In the genomic region with DNA sequence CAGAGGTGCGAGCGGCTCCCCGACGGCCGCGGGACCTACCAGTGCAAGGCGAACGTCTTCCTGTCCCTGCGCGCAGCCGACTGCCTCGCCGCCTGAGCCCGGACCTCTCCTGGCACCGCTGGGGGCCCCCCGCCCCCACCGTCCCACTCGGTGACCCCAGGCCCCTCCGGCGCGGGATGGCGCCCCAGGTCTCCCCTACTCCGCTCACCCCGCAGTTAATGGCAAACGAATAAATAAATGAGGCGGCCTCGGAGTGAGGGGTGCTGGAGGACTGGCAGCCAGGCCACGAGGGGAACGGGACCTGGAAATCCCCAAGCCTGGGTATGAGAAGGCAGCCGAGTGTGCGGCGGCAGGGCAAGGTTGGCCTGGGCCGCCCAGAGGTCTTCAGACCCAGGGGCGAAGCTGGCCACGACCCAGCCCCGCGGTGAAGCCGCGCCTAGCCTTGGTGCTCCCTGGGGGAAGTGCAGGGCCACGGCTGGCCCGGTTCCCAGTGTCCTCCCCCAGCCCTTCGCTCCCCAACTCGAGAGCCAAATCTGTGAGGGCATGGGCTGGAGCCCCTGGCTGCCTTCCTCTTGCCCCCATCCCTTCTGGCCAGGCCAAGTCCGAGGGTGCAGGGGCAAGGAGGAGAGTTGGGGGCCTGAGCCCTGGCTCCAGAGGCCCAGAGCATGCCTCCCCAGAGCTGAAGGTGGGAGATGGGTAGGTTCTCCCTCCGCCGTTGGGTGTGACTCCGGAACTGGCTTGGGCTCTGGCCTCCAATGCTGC, we compare ENCODE assay signal across 11 cellular contexts. TPM values are rescaled to one million over a fixed set of nuclear protein-coding genes. Genes with fewer than 3 reads are reported as not detected.
DNase-seq lines count a peak whose midpoint lies in the region; ATAC-seq, FAIRE-seq and TF ChIP-seq lines count a peak whose summit lies in the region.
"Had no signal": no experiment of that assay in that cellular context is flagged by ENCODE, and none has a peak within 500 bp of the region (broad histone marks: within the 10 kb centered on the region; RNA-seq: fewer than 3 reads in every experiment).

No MANE protein-coding gene starts in this region.

- no peak overlapping the region for H3K9ac ChIP-seq in SK-N-SH
- H3K9ac ChIP-seq in colonic mucosa (ENCODE audit: low read depth in 2 of 2, low read length in 2 of 2) = no peak overlapping the region
- H3K9ac ChIP-seq in HepG2 (ENCODE audit: insufficient read depth, low read depth, low read length) = peak overlapping the region; percentile 38

- no peak for FAIRE-seq in HepG2 (lab: Jason Lieb, UNC)
- FAIRE-seq: A204.1 had no signal

- no peak for TF ChIP-seq EP300 in SK-N-SH (IDR thresholded peaks at IDR 0.05; ENCODE audit: borderline replicate concordance in 1 of 2, low read depth in 1 of 2, low read length in 1 of 2)
- no peak for TF ChIP-seq EP300 in HepG2 (IDR thresholded peaks at IDR 0.05; ENCODE audit: low read depth in 2 of 2, low read length in 2 of 2)
- TF ChIP-seq EP300 in HepG2 (CRISPR knock-in tag; IDR thresholded peaks at IDR 0.05; ENCODE audit: borderline replicate concordance) = 0 out of 2 replicates have a peak, but pooled peaks have one; percentile 29

- peaks cover 8% of the 10 kb centered on the region; the same call in 1 of the 2 replicates for H4K20me1 ChIP-seq in SK-N-SH (ENCODE audit: insufficient read depth)
- peaks cover 8% of the 10 kb centered on the region; the same call in 1 of the 2 replicates for H4K20me1 ChIP-seq in HepG2 (ENCODE audit: insufficient read depth, low read length)

- H3K79me2 ChIP-seq in SK-N-SH (ENCODE audit: insufficient read depth) = no peaks in the 10 kb centered on the region
- peaks cover 3% of the 10 kb centered on the region for H3K79me2 ChIP-seq in HepG2 (ENCODE audit: insufficient read depth, low read length)

- 0 out of 2 replicates have a peak overlapping the region, but pooled peaks have one; percentile 57 for H3K4me2 ChIP-seq in SK-N-SH
- peak overlapping the region; percentile 68 for H3K4me2 ChIP-seq in HepG2 (ENCODE audit: low read depth, low read length)

- H3K4me3 ChIP-seq in SK-N-SH (ENCODE audit: low read depth in 2 of 2, low read length in 1 of 2) = no peak overlapping the region
- peak overlapping the region; percentile 28 for H3K4me3 ChIP-seq in colonic mucosa
- peak overlapping the region in 2 of 3 experiments; percentile 19 to 65; a peak in 3 of 6 replicates for H3K4me3 ChIP-seq in HepG2 (replicated peaks in 1 of 3; ENCODE audit: insufficient read depth in 1 of 3, low read depth in 2 of 3, low read length in 3 of 3)
- H3K4me3 ChIP-seq in tibial artery = peak overlapping the region; percentile 35 to 54
- H3K4me3 ChIP-seq in ascending aorta = peak overlapping the region in 1 of 2 donors; percentile 65

- no peaks in the 10 kb centered on the region for H3K9me3 ChIP-seq in SK-N-SH
- no peaks in the 10 kb centered on the region for H3K9me3 ChIP-seq in colonic mucosa
- H3K9me3 ChIP-seq in HepG2 (ENCODE audit: low read length) = no peaks in the 10 kb centered on the region
- no peaks in the 10 kb centered on the region for H3K9me3 ChIP-seq in tibial artery
- H3K9me3 ChIP-seq in ascending aorta = no peaks in the 10 kb centered on the region

- ATAC-seq in SK-N-SH treated with all-trans-retinoic acid at 6 μM for 48 hours (no peak), HepG2 (peak; percentile 7)

- in situ Hi-C loops in HepG2 (cut with HindIII; ENCODE audit: extremely low pct_ligation_motif_present, low pct_unique_long_range_greater_than_20kb) = no loop called here

- TF ChIP-seq CTCF in SK-N-SH (IDR thresholded peaks at IDR 0.05) (no peak), colonic mucosa (IDR thresholded peaks at IDR 0.05) (no peak), HepG2 (CRISPR knock-in tag; IDR thresholded peaks at IDR 0.05) (no peak), tibial artery (IDR thresholded peaks at IDR 0.05) (no peak), endothelial cell (IDR thresholded peaks at IDR 0.05; ENCODE audit: unreplicated experiment) (no peak), ascending aorta (IDR thresholded peaks at IDR 0.05) (no peak)

- no peak overlapping the region for H3K4me3 Mint-ChIP-seq in endothelial cell (ENCODE audit: unreplicated experiment)

- H3K27me3 ChIP-seq in SK-N-SH (ENCODE audit: insufficient read depth) (no peaks in the 10 kb centered on the region), colonic mucosa (peaks cover 4% of the 10 kb centered on the region), HepG2 (ENCODE audit: control insufficient read depth in 1 of 2, insufficient read depth in 2 of 2, low read length in 2 of 2) (no peaks in the 10 kb centered on the region), tibial artery (no peaks in the 10 kb centered on the region), ascending aorta (no peaks in the 10 kb centered on the region)

- WGBS in SK-N-SH (ENCODE audit: low lambda C conversion rate) = 86% methylated on average over 36 of the region's 47 CpGs
- WGBS in HepG2 (ENCODE audit: low lambda C conversion rate) = 41% methylated on average over 37 of the region's 47 CpGs

- TF ChIP-seq RAD21 in SK-N-SH (IDR thresholded peaks at IDR 0.05; ENCODE audit: low read length) (no peak), HepG2 (CRISPR knock-in tag; IDR thresholded peaks at IDR 0.05) (no peak; the same call in 1 of the 2 replicates)

- no peak overlapping the region for H3K27ac Mint-ChIP-seq in endothelial cell (ENCODE audit: unreplicated experiment)
- H3K27ac Mint-ChIP-seq: activated naive CD4-positive, alpha-beta T cell treated with anti-CD3 and anti-CD28 coated beads, Interleukin-2, amount 50 U/mL, for 72 hours; nephron had no signal

- H3K4me1 ChIP-seq in SK-N-SH (ENCODE audit: control insufficient read depth in 1 of 2, insufficient read depth in 2 of 2, low read depth in 1 of 2, low read length in 1 of 2) (peaks cover 3 to 10% of the 10 kb centered on the region in 2 experiments; a peak in 1 of 4 replicates), colonic mucosa (no peaks in the 10 kb centered on the region), HepG2 (ENCODE audit: insufficient read depth, low read length) (peaks cover 22% of the 10 kb centered on the region), tibial artery (peaks cover 0 to 22% (median 15%) of the 10 kb centered on the region in 4 donors), ascending aorta (peaks cover 5 to 10% of the 10 kb centered on the region in 2 donors)

- intact Hi-C loops in colonic mucosa (cut with DNase I) = no loop called here
- intact Hi-C loops in HepG2 (cut with micrococcal nuclease; ENCODE audit: unreplicated experiment) = no loop called here
- intact Hi-C loops in tibial artery (cut with DNase I; ENCODE audit: low total_unique reads) = no loop called here
- intact Hi-C loops in ascending aorta (cut with DNase I) = no loop called here

- POLR2A ChIA-PET in SK-N-SH (lab: Yijun Ruan, JAX) = interaction anchor here (1.2 kb wide), 1 partner anchor 23 kb away, joined by 4 read pairs; no protein-coding TSS in a partner anchor
- POLR2A ChIA-PET in HepG2 (lab: Yijun Ruan, JAX) = interaction anchor here (0.6 to 2.9 kb wide), 5 partner anchors 10 to 135 kb away, joined by 3 to 10 read pairs (median 4); partner anchors contain the start of genes ALYREF, ANAPC11, DCXR and MAFG

- H3K9me3 Mint-ChIP-seq in endothelial cell (ENCODE audit: unreplicated experiment) = no peaks in the 10 kb centered on the region
- H3K9me3 Mint-ChIP-seq: activated naive CD4-positive, alpha-beta T cell treated with anti-CD3 and anti-CD28 coated beads, Interleukin-2, amount 50 U/mL, for 72 hours; nephron had no signal

- no TSS peak for BruUV-seq in HepG2 (replicated peaks; lab: Mats Ljungman, UMichigan)

- H3K36me3 ChIP-seq in SK-N-SH (replicated peaks in 1 of 2; ENCODE audit: control insufficient read depth in 1 of 2, insufficient read depth in 2 of 2, low read length in 1 of 2) (peaks cover 9 to 62% of the 10 kb centered on the region in 2 experiments), colonic mucosa (no peaks in the 10 kb centered on the region), HepG2 (replicated peaks in 1 of 2; ENCODE audit: control insufficient read depth in 1 of 2, insufficient read depth in 2 of 2, low read length in 2 of 2) (peaks cover 41 to 63% of the 10 kb centered on the region in 2 experiments), tibial artery (peaks cover 12 to 75% (median 38%) of the 10 kb centered on the region in 3 donors), ascending aorta (peaks cover 18 to 46% of the 10 kb centered on the region in 2 donors)

- peaks cover 14% of the 10 kb centered on the region for H3K27me3 Mint-ChIP-seq in endothelial cell (ENCODE audit: unreplicated experiment)

- peak; percentile 51 for DNase-seq in SK-N-SH
- DNase-seq in colonic mucosa = no peak
- DNase-seq in HepG2 (ENCODE audit: low spot score) = no peak
- peak in 1 of 2 donors; percentile 63 for DNase-seq in tibial artery
- DNase-seq in endothelial cell (ENCODE audit: low spot score) = no peak
- DNase-seq in cerebellum (ENCODE audit: low spot score) = no peak
- DNase-seq in ascending aorta (ENCODE audit: low spot score in 2 of 2) = no peak

- H2AFZ ChIP-seq in SK-N-SH (ENCODE audit: low read depth) (no peak overlapping the region), HepG2 (ENCODE audit: low read length) (no peak overlapping the region)

- no peaks in the 10 kb centered on the region for H3K9me2 ChIP-seq in SK-N-SH

- CTCF ChIA-PET in SK-N-SH (lab: Yijun Ruan, JAX) = interaction anchor here (0.6 to 2.3 kb wide), 4 partner anchors 10 to 57 kb away, joined by 3 to 9 read pairs (median 6); partner anchors contain the start of gene SIRT7
- CTCF ChIA-PET in HepG2 (lab: Yijun Ruan, JAX; ENCODE audit: low intra/inter-chr PET ratio, low total read pairs) = no interaction called here

- peaks cover 15% of the 10 kb centered on the region for H3K36me3 Mint-ChIP-seq in endothelial cell (ENCODE audit: low read depth, unreplicated experiment)

- peaks cover 23% of the 10 kb centered on the region for H3F3A ChIP-seq in SK-N-SH (replicated peaks; ENCODE audit: insufficient read depth)

- TF ChIP-seq POLR2A in HepG2 (IDR thresholded peaks at IDR 0.05; ENCODE audit: insufficient read depth in 1 of 2, low read depth in 2 of 2, low read length in 2 of 2) = no peak; a peak in 1 of 4 replicates

- H3K27ac ChIP-seq in SK-N-SH (ENCODE audit: low read depth in 2 of 2, low read length in 1 of 2) (no peak overlapping the region), colonic mucosa (no peak overlapping the region), HepG2 (ENCODE audit: extremely low read length, insufficient read depth, low read length) (peak overlapping the region; percentile 28), tibial artery (peak overlapping the region; percentile 33 to 61), ascending aorta (peak overlapping the region in 1 of 2 donors; percentile 14)

- H3K4me1 Mint-ChIP-seq in endothelial cell (ENCODE audit: unreplicated experiment) = no peaks in the 10 kb centered on the region
- H3K4me1 Mint-ChIP-seq: nephron had no signal

RNA-seq across cellular contexts. Expression of gene NPB, which starts 0.8 kb away (rescaled TPM):
- polyA plus RNA-seq in SK-N-SH (2012; rRNA removed) (0.91 and 2.4 TPM in 2 replicates), HepG2 (2011; rRNA removed) (0.11 and 0.22 TPM in 2 replicates)
- 1.0 and 1.9 TPM in 2 replicates for polyA plus RNA-seq in SK-N-SH (2012; cell fraction: cytosol; rRNA removed)
- 0.89 and 2.1 TPM in 2 replicates for polyA plus RNA-seq in SK-N-SH (2012; cell fraction: nucleus; rRNA removed)
- total RNA-seq in colonic mucosa (under 1 TPM in 1 of 2 donors, not detected in 1; 0.22 TPM), HepG2 (2016; rRNA removed; fragmentation: Illumina TruSeq; extraction: Trizol) (0.56 and 0.93 TPM in 2 replicates), endothelial cell (ENCODE audit: unreplicated experiment) (0.56 TPM), cerebellum (2.8 TPM), ascending aorta (1.5 TPM)
- total RNA-seq in HepG2 (2016; cell fraction: cytosol; rRNA removed; fragmentation: Illumina TruSeq; extraction: Trizol; ENCODE audit: low read depth) = 0.97 and 1.1 TPM in 2 replicates
- 0.34 and 0.69 TPM in 2 replicates for total RNA-seq in HepG2 (2016; cell fraction: insoluble cytoplasmic fraction; rRNA removed; fragmentation: Illumina TruSeq; extraction: Trizol)
- total RNA-seq in HepG2 (2016; cell fraction: membrane; rRNA removed; fragmentation: Illumina TruSeq; extraction: Trizol) = 0.59 and 0.69 TPM in 2 replicates
- total RNA-seq in HepG2 (2016; cell fraction: nucleus; rRNA removed; fragmentation: Illumina TruSeq; extraction: Trizol) = 0.31 and 0.44 TPM in 2 replicates
- polyA plus RNA-seq in HepG2 (2011; cell fraction: cytosol; rRNA removed) = 0.59 and 0.70 TPM in 2 replicates
- 0.52 and 0.66 TPM in 2 replicates for polyA plus RNA-seq in HepG2 (2011; cell fraction: nucleus; rRNA removed)
- 1.6 TPM in 1 of 2 replicates, not detected in the other for polyA plus RNA-seq in HepG2 (2012)
- polyA plus RNA-seq in HepG2 (2016; cell fraction: cytosol; fragmentation: Illumina TruSeq; extraction: Trizol; ENCODE audit: low read depth) = 1.2 and 1.7 TPM in 2 replicates
- polyA plus RNA-seq in HepG2 (2016; cell fraction: insoluble cytoplasmic fraction; fragmentation: Illumina TruSeq; extraction: Trizol; ENCODE audit: low read depth) = 0.17 and 0.43 TPM in 2 replicates
- 0.80 and 0.88 TPM in 2 replicates for polyA plus RNA-seq in HepG2 (2016; cell fraction: membrane; fragmentation: Illumina TruSeq; extraction: Trizol; ENCODE audit: low read depth)
- polyA plus RNA-seq in HepG2 (2016; cell fraction: nucleus; fragmentation: Illumina TruSeq; extraction: Trizol; ENCODE audit: insufficient read depth, low read depth) = 1.3 TPM in 1 of 2 replicates, not detected in the other
- polyA minus RNA-seq in HepG2 (2011; rRNA and poly(A)+ RNA removed; ENCODE audit: low replicate concordance) = 0.80 and 1.6 TPM in 2 replicates
- 0.53 TPM in 1 of 2 replicates, not detected in the other for polyA minus RNA-seq in HepG2 (2011; cell fraction: cytosol; rRNA and poly(A)+ RNA removed)
- 0.26 and 0.75 TPM in 2 replicates for polyA minus RNA-seq in HepG2 (2011; cell fraction: nucleus; rRNA and poly(A)+ RNA removed)

RNA-seq across cellular contexts. Expression of gene PCYT2, which starts 8.4 kb away (rescaled TPM):
- 46.2 and 54.1 TPM in 2 replicates for polyA plus RNA-seq in SK-N-SH (2012; rRNA removed)
- polyA plus RNA-seq in SK-N-SH (2012; cell fraction: cytosol; rRNA removed) = 23.8 and 36.1 TPM in 2 replicates
- 97.5 and 110 TPM in 2 replicates for polyA plus RNA-seq in SK-N-SH (2012; cell fraction: nucleus; rRNA removed)
- total RNA-seq in colonic mucosa = 10 to 100 TPM; 47.5 to 71.6 TPM
- 240 and 297 TPM in 2 replicates for total RNA-seq in HepG2 (2016; rRNA removed; fragmentation: Illumina TruSeq; extraction: Trizol)
- 152 and 156 TPM in 2 replicates for total RNA-seq in HepG2 (2016; cell fraction: cytosol; rRNA removed; fragmentation: Illumina TruSeq; extraction: Trizol; ENCODE audit: low read depth)
- total RNA-seq in HepG2 (2016; cell fraction: insoluble cytoplasmic fraction; rRNA removed; fragmentation: Illumina TruSeq; extraction: Trizol) = 223 and 298 TPM in 2 replicates
- 178 and 208 TPM in 2 replicates for total RNA-seq in HepG2 (2016; cell fraction: membrane; rRNA removed; fragmentation: Illumina TruSeq; extraction: Trizol)
- 220 and 223 TPM in 2 replicates for total RNA-seq in HepG2 (2016; cell fraction: nucleus; rRNA removed; fragmentation: Illumina TruSeq; extraction: Trizol)
- 147 and 222 TPM in 2 replicates for polyA plus RNA-seq in HepG2 (2011; rRNA removed)
- polyA plus RNA-seq in HepG2 (2011; cell fraction: cytosol; rRNA removed) = 94.7 and 118 TPM in 2 replicates
- 1,015 and 1,225 TPM in 2 replicates for polyA plus RNA-seq in HepG2 (2011; cell fraction: nucleus; rRNA removed)
- polyA plus RNA-seq in HepG2 (2012) = 124 and 128 TPM in 2 replicates
- polyA plus RNA-seq in HepG2 (2016; cell fraction: cytosol; fragmentation: Illumina TruSeq; extraction: Trizol; ENCODE audit: low read depth) = 113 and 134 TPM in 2 replicates
- 235 and 242 TPM in 2 replicates for polyA plus RNA-seq in HepG2 (2016; cell fraction: insoluble cytoplasmic fraction; fragmentation: Illumina TruSeq; extraction: Trizol; ENCODE audit: low read depth)
- polyA plus RNA-seq in HepG2 (2016; cell fraction: membrane; fragmentation: Illumina TruSeq; extraction: Trizol; ENCODE audit: low read depth) = 149 and 175 TPM in 2 replicates
- 499 and 551 TPM in 2 replicates for polyA plus RNA-seq in HepG2 (2016; cell fraction: nucleus; fragmentation: Illumina TruSeq; extraction: Trizol; ENCODE audit: insufficient read depth, low read depth)
- polyA minus RNA-seq in HepG2 (2011; rRNA and poly(A)+ RNA removed; ENCODE audit: low replicate concordance) = 38.6 and 144 TPM in 2 replicates
- polyA minus RNA-seq in HepG2 (2011; cell fraction: cytosol; rRNA and poly(A)+ RNA removed) = 47.2 and 54.9 TPM in 2 replicates
- polyA minus RNA-seq in HepG2 (2011; cell fraction: nucleus; rRNA and poly(A)+ RNA removed) = 202 and 210 TPM in 2 replicates
- total RNA-seq in endothelial cell (ENCODE audit: unreplicated experiment) = 26.8 TPM
- total RNA-seq in cerebellum = 14.1 TPM
- 81.1 TPM for total RNA-seq in ascending aorta

RNA-seq across cellular contexts. Expression of gene ANAPC11, which starts 11.3 kb away (rescaled TPM):
- polyA plus RNA-seq in SK-N-SH (2012; rRNA removed) (1,022 and 1,275 TPM in 2 replicates), HepG2 (2011; rRNA removed) (235 and 250 TPM in 2 replicates)
- 764 and 988 TPM in 2 replicates for polyA plus RNA-seq in SK-N-SH (2012; cell fraction: cytosol; rRNA removed)
- polyA plus RNA-seq in SK-N-SH (2012; cell fraction: nucleus; rRNA removed) = 313 and 563 TPM in 2 replicates
- total RNA-seq in colonic mucosa (100 to 1,000 TPM; 106 to 174 TPM), HepG2 (2016; rRNA removed; fragmentation: Illumina TruSeq; extraction: Trizol) (114 and 127 TPM in 2 replicates), endothelial cell (ENCODE audit: unreplicated experiment) (121 TPM), cerebellum (41.7 TPM), ascending aorta (108 TPM)
- 131 and 197 TPM in 2 replicates for total RNA-seq in HepG2 (2016; cell fraction: cytosol; rRNA removed; fragmentation: Illumina TruSeq; extraction: Trizol; ENCODE audit: low read depth)
- 108 and 128 TPM in 2 replicates for total RNA-seq in HepG2 (2016; cell fraction: insoluble cytoplasmic fraction; rRNA removed; fragmentation: Illumina TruSeq; extraction: Trizol)
- total RNA-seq in HepG2 (2016; cell fraction: membrane; rRNA removed; fragmentation: Illumina TruSeq; extraction: Trizol) = 131 and 179 TPM in 2 replicates
- total RNA-seq in HepG2 (2016; cell fraction: nucleus; rRNA removed; fragmentation: Illumina TruSeq; extraction: Trizol) = 50.9 and 64.4 TPM in 2 replicates
- polyA plus RNA-seq in HepG2 (2011; cell fraction: cytosol; rRNA removed) = 444 and 596 TPM in 2 replicates
- polyA plus RNA-seq in HepG2 (2011; cell fraction: nucleus; rRNA removed) = 192 and 202 TPM in 2 replicates
- 95.6 and 161 TPM in 2 replicates for polyA plus RNA-seq in HepG2 (2012)
- polyA plus RNA-seq in HepG2 (2016; cell fraction: cytosol; fragmentation: Illumina TruSeq; extraction: Trizol; ENCODE audit: low read depth) = 209 and 306 TPM in 2 replicates
- 119 and 120 TPM in 2 replicates for polyA plus RNA-seq in HepG2 (2016; cell fraction: insoluble cytoplasmic fraction; fragmentation: Illumina TruSeq; extraction: Trizol; ENCODE audit: low read depth)
- 162 and 209 TPM in 2 replicates for polyA plus RNA-seq in HepG2 (2016; cell fraction: membrane; fragmentation: Illumina TruSeq; extraction: Trizol; ENCODE audit: low read depth)
- polyA plus RNA-seq in HepG2 (2016; cell fraction: nucleus; fragmentation: Illumina TruSeq; extraction: Trizol; ENCODE audit: insufficient read depth, low read depth) = 107 and 109 TPM in 2 replicates
- 68.6 and 147 TPM in 2 replicates for polyA minus RNA-seq in HepG2 (2011; rRNA and poly(A)+ RNA removed; ENCODE audit: low replicate concordance)
- polyA minus RNA-seq in HepG2 (2011; cell fraction: cytosol; rRNA and poly(A)+ RNA removed) = 32.2 and 42.7 TPM in 2 replicates
- 23.0 and 25.9 TPM in 2 replicates for polyA minus RNA-seq in HepG2 (2011; cell fraction: nucleus; rRNA and poly(A)+ RNA removed)

RNA-seq across cellular contexts. Expression of gene ALYREF, which starts 11.4 kb away (rescaled TPM):
- polyA plus RNA-seq in SK-N-SH (2012; rRNA removed) (176 and 269 TPM in 2 replicates), HepG2 (2011; rRNA removed) (58.4 and 59.8 TPM in 2 replicates)
- 159 and 175 TPM in 2 replicates for polyA plus RNA-seq in SK-N-SH (2012; cell fraction: cytosol; rRNA removed)
- polyA plus RNA-seq in SK-N-SH (2012; cell fraction: nucleus; rRNA removed) = 164 and 238 TPM in 2 replicates
- total RNA-seq in colonic mucosa (100 to 1,000 TPM in 1 of 2 donors, 10 to 100 TPM in 1; 66.6 to 191 TPM), HepG2 (2016; rRNA removed; fragmentation: Illumina TruSeq; extraction: Trizol) (264 and 269 TPM in 2 replicates), endothelial cell (ENCODE audit: unreplicated experiment) (127 TPM), cerebellum (39.7 TPM), ascending aorta (31.8 TPM)
- total RNA-seq in HepG2 (2016; cell fraction: cytosol; rRNA removed; fragmentation: Illumina TruSeq; extraction: Trizol; ENCODE audit: low read depth) = 86.2 and 89.3 TPM in 2 replicates
- 272 and 275 TPM in 2 replicates for total RNA-seq in HepG2 (2016; cell fraction: insoluble cytoplasmic fraction; rRNA removed; fragmentation: Illumina TruSeq; extraction: Trizol)
- 108 and 110 TPM in 2 replicates for total RNA-seq in HepG2 (2016; cell fraction: membrane; rRNA removed; fragmentation: Illumina TruSeq; extraction: Trizol)
- total RNA-seq in HepG2 (2016; cell fraction: nucleus; rRNA removed; fragmentation: Illumina TruSeq; extraction: Trizol) = 101 and 105 TPM in 2 replicates
- polyA plus RNA-seq in HepG2 (2011; cell fraction: cytosol; rRNA removed) = 45.3 and 72.1 TPM in 2 replicates
- 54.3 and 67.4 TPM in 2 replicates for polyA plus RNA-seq in HepG2 (2011; cell fraction: nucleus; rRNA removed)
- 42.1 and 68.4 TPM in 2 replicates for polyA plus RNA-seq in HepG2 (2012)
- 78.5 and 81.9 TPM in 2 replicates for polyA plus RNA-seq in HepG2 (2016; cell fraction: cytosol; fragmentation: Illumina TruSeq; extraction: Trizol; ENCODE audit: low read depth)
- 267 TPM in 2 replicates for polyA plus RNA-seq in HepG2 (2016; cell fraction: insoluble cytoplasmic fraction; fragmentation: Illumina TruSeq; extraction: Trizol; ENCODE audit: low read depth)
- polyA plus RNA-seq in HepG2 (2016; cell fraction: membrane; fragmentation: Illumina TruSeq; extraction: Trizol; ENCODE audit: low read depth) = 83.5 and 93.6 TPM in 2 replicates
- 158 and 162 TPM in 2 replicates for polyA plus RNA-seq in HepG2 (2016; cell fraction: nucleus; fragmentation: Illumina TruSeq; extraction: Trizol; ENCODE audit: insufficient read depth, low read depth)
- polyA minus RNA-seq in HepG2 (2011; rRNA and poly(A)+ RNA removed; ENCODE audit: low replicate concordance) = 80.4 and 133 TPM in 2 replicates
- 40.2 and 48.3 TPM in 2 replicates for polyA minus RNA-seq in HepG2 (2011; cell fraction: cytosol; rRNA and poly(A)+ RNA removed)
- polyA minus RNA-seq in HepG2 (2011; cell fraction: nucleus; rRNA and poly(A)+ RNA removed) = 44.9 and 56.4 TPM in 2 replicates

RNA-seq across cellular contexts. Expression of gene SIRT7, which starts 15.1 kb away (rescaled TPM):
- 32.6 and 34.1 TPM in 2 replicates for polyA plus RNA-seq in SK-N-SH (2012; rRNA removed)
- 10.3 and 12.3 TPM in 2 replicates for polyA plus RNA-seq in SK-N-SH (2012; cell fraction: cytosol; rRNA removed)
- polyA plus RNA-seq in SK-N-SH (2012; cell fraction: nucleus; rRNA removed) = 182 and 254 TPM in 2 replicates
- total RNA-seq in colonic mucosa = 10 to 100 TPM; 43.3 to 81.9 TPM
- 14.5 and 24.8 TPM in 2 replicates for total RNA-seq in HepG2 (2016; rRNA removed; fragmentation: Illumina TruSeq; extraction: Trizol)
- 71.6 and 74.9 TPM in 2 replicates for total RNA-seq in HepG2 (2016; cell fraction: cytosol; rRNA removed; fragmentation: Illumina TruSeq; extraction: Trizol; ENCODE audit: low read depth)
- total RNA-seq in HepG2 (2016; cell fraction: insoluble cytoplasmic fraction; rRNA removed; fragmentation: Illumina TruSeq; extraction: Trizol) = 13.5 and 25.0 TPM in 2 replicates
- total RNA-seq in HepG2 (2016; cell fraction: membrane; rRNA removed; fragmentation: Illumina TruSeq; extraction: Trizol) = 27.9 and 28.8 TPM in 2 replicates
- total RNA-seq in HepG2 (2016; cell fraction: nucleus; rRNA removed; fragmentation: Illumina TruSeq; extraction: Trizol) = 28.8 and 33.6 TPM in 2 replicates
- 8.3 and 10.9 TPM in 2 replicates for polyA plus RNA-seq in HepG2 (2011; rRNA removed)
- 5.9 and 7.5 TPM in 2 replicates for polyA plus RNA-seq in HepG2 (2011; cell fraction: cytosol; rRNA removed)
- 73.2 and 80.4 TPM in 2 replicates for polyA plus RNA-seq in HepG2 (2011; cell fraction: nucleus; rRNA removed)
- polyA plus RNA-seq in HepG2 (2012) = 12.4 and 18.7 TPM in 2 replicates
- 8.7 and 9.0 TPM in 2 replicates for polyA plus RNA-seq in HepG2 (2016; cell fraction: cytosol; fragmentation: Illumina TruSeq; extraction: Trizol; ENCODE audit: low read depth)
- 13.6 and 15.2 TPM in 2 replicates for polyA plus RNA-seq in HepG2 (2016; cell fraction: insoluble cytoplasmic fraction; fragmentation: Illumina TruSeq; extraction: Trizol; ENCODE audit: low read depth)
- polyA plus RNA-seq in HepG2 (2016; cell fraction: membrane; fragmentation: Illumina TruSeq; extraction: Trizol; ENCODE audit: low read depth) = 12.2 and 12.4 TPM in 2 replicates
- 87.1 and 90.3 TPM in 2 replicates for polyA plus RNA-seq in HepG2 (2016; cell fraction: nucleus; fragmentation: Illumina TruSeq; extraction: Trizol; ENCODE audit: insufficient read depth, low read depth)
- 38.8 and 69.4 TPM in 2 replicates for polyA minus RNA-seq in HepG2 (2011; rRNA and poly(A)+ RNA removed; ENCODE audit: low replicate concordance)
- 8.9 and 16.0 TPM in 2 replicates for polyA minus RNA-seq in HepG2 (2011; cell fraction: cytosol; rRNA and poly(A)+ RNA removed)
- polyA minus RNA-seq in HepG2 (2011; cell fraction: nucleus; rRNA and poly(A)+ RNA removed) = 22.5 and 26.8 TPM in 2 replicates
- total RNA-seq in endothelial cell (ENCODE audit: unreplicated experiment) = 14.4 TPM
- 9.9 TPM for total RNA-seq in cerebellum
- 32.6 TPM for total RNA-seq in ascending aorta

Comparison
In these comparisons a context has a peak if more than half of its experiments do, and no peak if none do; other contexts are left out.
1. H3K27ac ChIP-seq: peak in HepG2 (single experiment) and tibial artery (2 of 2); none in SK-N-SH (0 of 2) and colonic mucosa (single experiment).
2. H3K4me3 ChIP-seq: peak in colonic mucosa (single experiment), HepG2 (2 of 3) and tibial artery (2 of 2); none in SK-N-SH (0 of 2).
3. Of the 25 proteins assayed by ChIP-seq in both HepG2 and SK-N-SH: peak only in HepG2: POLR2AphosphoS5 and ZBTB33; only in SK-N-SH: none; in both: none; in neither: 22; mixed calls (peak in some experiments, not most) for 1.